In the genomic region with DNA sequence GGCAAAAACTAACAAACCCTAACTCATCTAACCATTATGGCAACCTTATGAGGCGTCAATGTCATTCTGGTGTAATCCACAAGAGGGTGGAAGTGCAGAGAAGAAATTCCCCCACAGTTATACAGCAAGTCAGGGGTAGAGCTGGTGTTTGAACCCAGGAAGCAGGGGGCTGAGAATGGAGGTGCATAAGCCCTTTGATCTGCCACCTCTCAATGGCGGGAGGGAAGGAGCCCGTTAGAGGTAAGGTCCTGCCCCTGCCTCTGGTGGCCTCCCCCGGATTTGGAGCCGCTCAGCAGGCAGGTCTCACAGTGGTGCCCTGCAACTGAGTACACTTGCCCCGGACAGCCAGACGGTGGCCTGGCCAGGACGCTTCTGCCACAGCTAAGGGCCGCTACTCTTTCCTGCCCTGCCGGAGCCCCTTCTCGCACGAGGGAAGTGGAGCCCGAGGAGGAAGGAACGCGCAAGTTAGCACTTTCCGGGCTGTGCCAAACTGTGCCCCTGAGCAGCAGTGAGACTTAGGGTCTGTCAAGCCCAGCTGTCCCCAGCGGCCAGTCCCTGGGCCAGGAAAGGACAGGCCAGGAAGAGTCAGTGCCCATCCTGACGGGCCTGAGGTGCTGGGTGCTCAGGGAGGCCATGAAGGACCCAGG, we compare ENCODE assay signal across 8 cellular contexts. TPM values are rescaled to one million over a fixed set of nuclear protein-coding genes. Genes with fewer than 3 reads are reported as not detected.
A peak's percentile ranks its signal among the peaks of the same experiment; 100 is the strongest.
DNase-seq lines count a peak whose midpoint lies in the region; ATAC-seq and TF ChIP-seq lines count a peak whose summit lies in the region.

No MANE protein-coding gene starts in this region.

- no peak overlapping the region for H3K4me3 Mint-ChIP-seq in activated B cell treated with CpG ODN at 0.5 μM for 24 hours
- peak overlapping the region in 1 of 2 donors; percentile 25 for H3K4me3 Mint-ChIP-seq in stimulated activated naive B cell treated with anti-CD40 and anti-IgM and Interleukin-4, amounts not matched to agents 10 μg/mL and 1 μg/mL and 100 μg/mL, for 72 hours

- H3K9me3 ChIP-seq in heart right ventricle = no peaks in the 10 kb centered on the region

- no peaks in the 10 kb centered on the region for H3K36me3 ChIP-seq in heart right ventricle

- peak; percentile 38 to 54 for DNase-seq in activated CD4-positive, alpha-beta T cell treated with anti-CD3 and anti-CD28 coated beads for 4 hours
- DNase-seq in activated CD4-positive, alpha-beta T cell treated with anti-CD3 and anti-CD28 coated beads, Interleukin-2, amount 50 U/mL, for 1 hour = no peak
- peak; percentile 25 for DNase-seq in activated B cell treated with CpG ODN at 0.5 μM for 24 hours
- DNase-seq in heart right ventricle = no peak
- no peak for DNase-seq in stimulated activated naive B cell treated with anti-CD40 and anti-IgM and Interleukin-4, amounts not matched to agents 10 μg/mL and 1 μg/mL and 100 μg/mL, for 72 hours
- DNase-seq in erythroblast (lab: John Stamatoyannopoulos, UW) = no peak
- no peak for DNase-seq in hippocampal formation (lab: John Stamatoyannopoulos, UW)

- CTCF ChIA-PET in activated B cell treated with CpG ODN at 0.5 μM for 24 hours (lab: Charles Lee) = interaction anchor here (1.0 to 11.0 kb wide), 12 partner anchors 10 to 397 kb away, joined by 3 to 265 read pairs (median 4); no protein-coding TSS in a partner anchor

- ATAC-seq in activated B cell treated with CpG ODN at 0.5 μM for 24 hours (ENCODE audit: low read depth) (peak; percentile 43), heart right ventricle (peak in 7 of 8 donors; percentile 0 to 8 (median 1)), HG02840 (IDR thresholded peaks at IDR 0.05; ENCODE audit: low FRiP score, unreplicated experiment) (no peak)
- peak; percentile 29 to 44 for ATAC-seq in stimulated activated naive B cell treated with anti-CD40 and anti-IgM and Interleukin-4, amounts not matched to agents 10 μg/mL and 1 μg/mL and 100 μg/mL, for 72 hours (replicated peaks)

- no peaks in the 10 kb centered on the region for H3K9me3 Mint-ChIP-seq in activated B cell treated with CpG ODN at 0.5 μM for 24 hours
- H3K9me3 Mint-ChIP-seq in stimulated activated naive B cell treated with anti-CD40 and anti-IgM and Interleukin-4, amounts not matched to agents 10 μg/mL and 1 μg/mL and 100 μg/mL, for 72 hours = peaks cover 0 to under 1% of the 10 kb centered on the region in 2 donors

- peaks cover 9 to 61% (median 44%) of the 10 kb centered on the region in 9 donors for H3K4me1 ChIP-seq in heart right ventricle

- no peak for TF ChIP-seq CTCF in activated B cell treated with CpG ODN at 0.5 μM for 24 hours (IDR thresholded peaks at IDR 0.05)
- peak in 5 of 9 donors; percentile 9 to 54 (median 21) for TF ChIP-seq CTCF in heart right ventricle (IDR thresholded peaks at IDR 0.05)

- no peaks in the 10 kb centered on the region for H3K36me3 Mint-ChIP-seq in activated B cell treated with CpG ODN at 0.5 μM for 24 hours (ENCODE audit: low read depth)
- H3K36me3 Mint-ChIP-seq in stimulated activated naive B cell treated with anti-CD40 and anti-IgM and Interleukin-4, amounts not matched to agents 10 μg/mL and 1 μg/mL and 100 μg/mL, for 72 hours = peaks cover 0 to 2% of the 10 kb centered on the region in 2 donors

- POLR2A ChIA-PET in activated B cell treated with CpG ODN at 0.5 μM for 24 hours (lab: Charles Lee) = interaction anchor here (1.1 to 2.9 kb wide), 6 partner anchors 8 to 229 kb away, joined by 4 to 20 read pairs (median 9); a partner anchor contains a TSS

- peak overlapping the region; percentile 40 to 94 (median 80) for H3K27ac ChIP-seq in heart right ventricle

- 43 to 63% methylated on average over 18 of the region's 18 CpGs for WGBS in heart right ventricle, 2 donors

- no peaks in the 10 kb centered on the region for H3K27me3 ChIP-seq in heart right ventricle

- H3K27me3 Mint-ChIP-seq in activated B cell treated with CpG ODN at 0.5 μM for 24 hours = peaks cover 26% of the 10 kb centered on the region
- H3K27me3 Mint-ChIP-seq in stimulated activated naive B cell treated with anti-CD40 and anti-IgM and Interleukin-4, amounts not matched to agents 10 μg/mL and 1 μg/mL and 100 μg/mL, for 72 hours = peaks cover 25 to 29% of the 10 kb centered on the region in 2 donors

- intact Hi-C loops in activated B cell treated with CpG ODN at 0.5 μM for 24 hours (cut with micrococcal nuclease) = loop anchor here (1.0 to 5.0 kb wide), 6 partner anchors 17 to 349 kb away; no protein-coding TSS in a partner anchor
- intact Hi-C loops in heart right ventricle (cut with DNase I) = loop anchor here in 4 of 10 donors (5.0 kb wide), 1 partner anchor 124 kb away; no protein-coding TSS in a partner anchor

- H3K4me3 ChIP-seq in heart right ventricle = no peak overlapping the region

- H3K4me1 Mint-ChIP-seq in activated B cell treated with CpG ODN at 0.5 μM for 24 hours = peaks cover 50% of the 10 kb centered on the region
- H3K4me1 Mint-ChIP-seq in stimulated activated naive B cell treated with anti-CD40 and anti-IgM and Interleukin-4, amounts not matched to agents 10 μg/mL and 1 μg/mL and 100 μg/mL, for 72 hours = peaks cover 47 to 71% of the 10 kb centered on the region in 2 donors

- no peak for TF ChIP-seq POLR2A in erythroblast (IDR thresholded peaks at IDR 0.05; ENCODE audit: low read length)

- H3K27ac Mint-ChIP-seq in activated B cell treated with CpG ODN at 0.5 μM for 24 hours = peak overlapping the region; percentile 61
- H3K27ac Mint-ChIP-seq in stimulated activated naive B cell treated with anti-CD40 and anti-IgM and Interleukin-4, amounts not matched to agents 10 μg/mL and 1 μg/mL and 100 μg/mL, for 72 hours = no peak overlapping the region

RNA-seq across cellular contexts. Expression of a gene that starts 1.1 kb away (rescaled TPM):
- total RNA-seq in activated B cell treated with CpG ODN at 0.5 μM for 24 hours (40.4 and 44.6 TPM in 2 replicates), heart right ventricle (1 to 10 TPM in 7 of 10 donors, under 1 TPM in 3; 0.40 to 3.2 (median 1.4) TPM)
- polyA plus RNA-seq in heart right ventricle = 1 to 10 TPM; 1.9 to 6.0 TPM

RNA-seq across cellular contexts. Expression of a gene that starts 26.4 kb away (rescaled TPM):
- total RNA-seq in activated B cell treated with CpG ODN at 0.5 μM for 24 hours (1.5 and 3.6 TPM in 2 replicates), heart right ventricle (1 to 10 TPM in 3 of 10 donors, under 1 TPM in 7; 0.23 to 1.5 (median 0.57) TPM)
- under 1 TPM; 0.16 to 0.88 TPM for polyA plus RNA-seq in heart right ventricle

RNA-seq across cellular contexts. Expression of a gene that starts 53.0 kb away (rescaled TPM):
- total RNA-seq in activated B cell treated with CpG ODN at 0.5 μM for 24 hours (not detected in 2 replicates), heart right ventricle (10 to 100 TPM; 22.0 to 42.5 (median 30.4) TPM)
- 10 to 100 TPM; 62.3 to 65.2 TPM for polyA plus RNA-seq in heart right ventricle

Comparison
In these comparisons a context has a peak if more than half of its experiments do, and no peak if none do; other contexts are left out.
1. DNase-seq: peak in activated CD4-positive, alpha-beta T cell treated with anti-CD3 and anti-CD28 coated beads for 4 hours (2 of 2) and activated B cell treated with CpG ODN at 0.5 μM for 24 hours (single experiment); none in activated CD4-positive, alpha-beta T cell treated with anti-CD3 and anti-CD28 coated beads, Interleukin-2, amount 50 U/mL, for 1 hour (single experiment), heart right ventricle (0 of 2), stimulated activated naive B cell treated with anti-CD40 and anti-IgM and Interleukin-4, amounts not matched to agents 10 μg/mL and 1 μg/mL and 100 μg/mL, for 72 hours (single experiment), erythroblast (0 of 2) and hippocampal formation (0 of 2).
2. RNA of a gene that starts 53.0 kb away (total RNA-seq): 22.0 to 42.5 TPM in heart right ventricle; not detected in activated B cell treated with CpG ODN at 0.5 μM for 24 hours; every median in the first group is over 10 times any median in the second.